Comparison of ENCODE assay signal across 28 cellular contexts in the genomic region with DNA sequence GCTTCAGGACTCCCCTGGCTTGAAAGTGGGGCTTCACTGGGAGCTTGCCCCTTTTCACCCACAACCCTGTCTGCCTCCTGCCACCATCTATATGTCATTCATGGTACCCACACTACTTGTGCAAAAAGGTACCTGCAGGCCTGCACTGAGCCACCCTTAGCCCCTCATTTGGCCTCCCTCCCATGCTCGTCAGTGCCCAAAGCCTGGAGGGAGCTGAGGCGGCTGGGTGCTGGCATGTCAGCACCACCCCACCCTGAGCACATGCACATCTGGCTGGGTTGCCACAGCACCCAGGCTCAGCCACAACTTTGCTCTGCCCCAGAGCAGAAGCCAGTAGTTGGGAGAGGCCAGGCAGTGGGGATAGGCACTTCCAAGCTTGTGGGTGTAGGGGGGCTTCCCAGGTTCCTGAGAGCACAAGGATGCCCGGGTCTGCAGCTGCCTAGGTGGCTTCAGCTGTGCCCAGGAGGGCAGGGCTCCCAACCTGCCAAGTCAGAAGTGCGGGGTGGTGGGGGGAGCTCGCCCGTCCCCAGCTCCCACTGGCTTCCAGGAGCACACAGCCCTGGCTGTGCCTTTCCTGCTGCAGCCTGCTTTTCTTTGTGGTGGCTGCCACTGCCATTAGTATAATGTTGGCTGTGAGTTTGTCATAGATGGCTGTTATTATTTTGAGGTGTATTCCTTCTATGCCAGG.
"Had no signal": no experiment of that assay in that cellular context is flagged by ENCODE, and none has a peak within 500 bp of the region (broad histone marks: within the 10 kb centered on the region; RNA-seq: fewer than 3 reads in every experiment).

No MANE protein-coding gene starts in this region.

- H3K4me1 ChIP-seq: esophagus muscularis mucosa had no signal

- FAIRE-seq: astrocyte, TTC549 had no signal

- H3K4me1 Mint-ChIP-seq: activated CD4-positive, alpha-beta memory T cell treated with anti-CD3 and anti-CD28 coated beads, Interleukin-2, amount 10 ng/mL, durations not matched to agents 7 days and 5 days; activated CD4-positive, alpha-beta T cell treated with anti-CD3 and anti-CD28 coated beads, Interleukin-2, amount 10 ng/mL, durations not matched to agents 7 days and 5 days; activated naive CD4-positive, alpha-beta T cell treated with anti-CD3 and anti-CD28 coated beads, Interleukin-2, amount 10 ng/mL, durations not matched to agents 7 days and 5 days; activated naive CD8-positive, alpha-beta T cell treated with anti-CD3 and anti-CD28 coated beads, Interleukin-2, amount 10 ng/mL, durations not matched to agents 7 days and 5 days; central memory CD8-positive, alpha-beta T cell; WTC11 had no signal

- H3K27ac Mint-ChIP-seq: activated CD4-positive, alpha-beta memory T cell treated with anti-CD3 and anti-CD28 coated beads, Interleukin-2, amount 10 ng/mL, durations not matched to agents 7 days and 5 days; activated CD4-positive, alpha-beta T cell treated with anti-CD3 and anti-CD28 coated beads, Interleukin-2, amount 10 ng/mL, durations not matched to agents 7 days and 5 days; activated naive CD4-positive, alpha-beta T cell treated with anti-CD3 and anti-CD28 coated beads, Interleukin-2, amount 10 ng/mL, durations not matched to agents 7 days and 5 days; activated naive CD4-positive, alpha-beta T cell treated with anti-CD3 and anti-CD28 coated beads, Interleukin-2, amount 50 U/mL, for 72 hours; activated naive CD8-positive, alpha-beta T cell treated with anti-CD3 and anti-CD28 coated beads, Interleukin-2, amount 10 ng/mL, durations not matched to agents 7 days and 5 days; activated T-cell treated with anti-CD3 and anti-CD28 coated beads, Interleukin-2, amount 50 U/mL, for 24 hours; activated T-cell treated with anti-CD3 and anti-CD28 coated beads, Interleukin-2, amount 50 U/mL, for 72 hours; effector memory CD8-positive, alpha-beta T cell; WTC11 had no signal

- H3K9me3 ChIP-seq: esophagus muscularis mucosa had no signal

- H3K4me3 Mint-ChIP-seq: activated CD4-positive, alpha-beta memory T cell treated with anti-CD3 and anti-CD28 coated beads, Interleukin-2, amount 10 ng/mL, durations not matched to agents 7 days and 5 days; activated CD4-positive, alpha-beta T cell treated with anti-CD3 and anti-CD28 coated beads, Interleukin-2, amount 10 ng/mL, durations not matched to agents 7 days and 5 days; activated naive CD4-positive, alpha-beta T cell treated with anti-CD3 and anti-CD28 coated beads, Interleukin-2, amount 10 ng/mL, durations not matched to agents 7 days and 5 days; activated naive CD8-positive, alpha-beta T cell treated with anti-CD3 and anti-CD28 coated beads, Interleukin-2, amount 10 ng/mL, durations not matched to agents 7 days and 5 days; activated T-cell treated with anti-CD3 and anti-CD28 coated beads, Interleukin-2, amount 50 U/mL, for 24 hours; activated T-cell treated with anti-CD3 and anti-CD28 coated beads, Interleukin-2, amount 50 U/mL, for 72 hours; central memory CD8-positive, alpha-beta T cell; effector memory CD8-positive, alpha-beta T cell; WTC11 had no signal

- H3K36me3 ChIP-seq: brain microvascular endothelial cell, esophagus muscularis mucosa had no signal

- ATAC-seq: activated naive CD4-positive, alpha-beta T cell treated with anti-CD3 and anti-CD28 coated beads, Interleukin-2, amount 50 U/mL, for 72 hours; activated T-cell treated with anti-CD3 and anti-CD28 coated beads, Interleukin-2, amount 50 U/mL, for 72 hours; effector memory CD8-positive, alpha-beta T cell; WTC11 had no signal

- H3K4me3 ChIP-seq: coronary artery, esophagus muscularis mucosa had no signal

- DNase-seq: activated CD4-positive, alpha-beta memory T cell treated with anti-CD3 and anti-CD28 coated beads, Interleukin-2, amount 10 ng/mL, durations not matched to agents 7 days and 5 days; activated CD4-positive, alpha-beta T cell treated with anti-CD3 and anti-CD28 coated beads for 1 hour; activated CD4-positive, alpha-beta T cell treated with anti-CD3 and anti-CD28 coated beads for 4 hours; activated CD4-positive, alpha-beta T cell treated with anti-CD3 and anti-CD28 coated beads, Interleukin-2, amount 10 ng/mL, durations not matched to agents 7 days and 5 days; activated CD4-positive, alpha-beta T cell treated with anti-CD3 and anti-CD28 coated beads, Interleukin-2, amount 50 U/mL, for 4 hours; activated CD8-positive, alpha-beta memory T cell treated with anti-CD3 and anti-CD28 coated beads, Interleukin-2, amount 50 U/mL, for 48 hours; activated gamma-delta T cell; activated naive CD4-positive, alpha-beta T cell; activated naive CD4-positive, alpha-beta T cell treated with anti-CD3 and anti-CD28 coated beads, Interleukin-2, amount 10 ng/mL, durations not matched to agents 7 days and 5 days; activated naive CD8-positive, alpha-beta T cell treated with anti-CD3 and anti-CD28 coated beads, Interleukin-2, amount 10 ng/mL, durations not matched to agents 7 days and 5 days; activated T-cell treated with anti-CD3 and anti-CD28 coated beads for 4 hours; activated T-cell treated with anti-CD3 and anti-CD28 coated beads, Interleukin-2, amount 50 U/mL, for 24 hours; activated T-cell treated with anti-CD3 and anti-CD28 coated beads, Interleukin-2, amount 50 U/mL, for 72 hours; brain microvascular endothelial cell; dermis blood vessel endothelial cell; effector CD4-positive, alpha-beta T cell; effector memory CD8-positive, alpha-beta T cell; erythroblast; foreskin melanocyte; T-helper 2 cell had no signal

- H3K27me3 ChIP-seq: brain microvascular endothelial cell, esophagus muscularis mucosa had no signal

- H3K36me3 Mint-ChIP-seq: activated naive CD4-positive, alpha-beta T cell treated with anti-CD3 and anti-CD28 coated beads, Interleukin-2, amount 10 ng/mL, durations not matched to agents 7 days and 5 days; activated naive CD4-positive, alpha-beta T cell treated with anti-CD3 and anti-CD28 coated beads, Interleukin-2, amount 50 U/mL, for 72 hours; activated naive CD8-positive, alpha-beta T cell treated with anti-CD3 and anti-CD28 coated beads, Interleukin-2, amount 10 ng/mL, durations not matched to agents 7 days and 5 days; WTC11 had no signal

- H3K27ac ChIP-seq: brain microvascular endothelial cell, coronary artery, esophagus muscularis mucosa, VCaP had no signal

- H3K9me3 Mint-ChIP-seq: activated CD4-positive, alpha-beta memory T cell treated with anti-CD3 and anti-CD28 coated beads, Interleukin-2, amount 10 ng/mL, durations not matched to agents 7 days and 5 days; central memory CD8-positive, alpha-beta T cell had no signal
